ENCODE assay signal across 19 cellular contexts in the genomic region with DNA sequence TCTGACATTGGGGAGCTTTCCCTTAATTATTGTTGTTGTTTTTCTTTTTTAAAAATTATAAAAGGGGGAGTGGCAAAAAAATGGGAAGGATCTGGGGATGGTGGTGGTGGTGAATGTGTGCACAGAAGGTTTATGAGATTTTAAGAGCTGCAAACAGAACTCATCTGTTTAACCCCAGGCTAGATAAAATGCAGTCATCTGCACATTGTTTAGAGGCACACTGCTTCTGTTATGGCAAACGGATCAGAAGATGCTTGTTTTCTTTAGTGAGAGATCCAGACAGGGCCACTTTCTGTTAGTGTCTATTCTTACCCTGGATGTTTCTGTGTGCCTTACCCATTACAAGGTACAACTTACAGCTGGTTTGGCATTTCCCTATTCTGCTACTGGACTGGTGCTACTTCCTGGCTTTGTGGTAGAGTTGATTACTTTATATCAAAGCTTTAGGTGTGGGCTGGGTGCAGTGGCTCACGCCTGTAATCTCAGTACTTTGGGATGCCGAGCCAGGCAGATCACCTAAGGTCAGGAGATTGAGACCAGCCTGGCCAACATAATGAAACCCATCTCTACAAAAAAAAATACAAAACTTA.
DNase-seq lines count a peak whose midpoint lies in the region; ATAC-seq and TF ChIP-seq lines count a peak whose summit lies in the region.
"Had no signal": no experiment of that assay in that cellular context is flagged by ENCODE, and none has a peak within 500 bp of the region (broad histone marks: within the 10 kb centered on the region; RNA-seq: fewer than 3 reads in every experiment).

No MANE protein-coding gene starts in this region.

- no peak overlapping the region for H3K9ac ChIP-seq in neural progenitor cell

- ATAC-seq in SK-N-SH treated with all-trans-retinoic acid at 6 μM for 48 hours, result no peak; the same call in 2 of the 3 replicates
- no peak for ATAC-seq in HG03280 (IDR thresholded peaks at IDR 0.05; ENCODE audit: unreplicated experiment)
- ATAC-seq: HepG2 had no signal

- no peaks in the 10 kb centered on the region for H3K79me2 ChIP-seq in neural progenitor cell (ENCODE audit: low read depth)

- no peaks in the 10 kb centered on the region for H3K27me3 Mint-ChIP-seq in neural progenitor cell (ENCODE audit: insufficient read depth, low read depth)

- no peak overlapping the region for H2AFZ ChIP-seq in neural progenitor cell (replicated peaks)

- no peak overlapping the region for H3K4me2 ChIP-seq in neural progenitor cell

- peaks cover 4% of the 10 kb centered on the region for H3K36me3 Mint-ChIP-seq in neural progenitor cell
- H3K36me3 Mint-ChIP-seq: CD14-positive monocyte had no signal

- H3F3A ChIP-seq in neural progenitor cell (ENCODE audit: low read depth), result no peaks in the 10 kb centered on the region

- H3K4me1 ChIP-seq in neural progenitor cell, result peaks cover 3% of the 10 kb centered on the region
- H3K4me1 ChIP-seq in esophagus squamous epithelium, result peaks cover 5 to 21% (median 11%) of the 10 kb centered on the region in 3 donors

- H3K9me3 ChIP-seq in neural progenitor cell (ENCODE audit: low read depth) (no peaks in the 10 kb centered on the region), esophagus squamous epithelium (no peaks in the 10 kb centered on the region)

- peak overlapping the region; percentile 58 for H3K27ac Mint-ChIP-seq in neural progenitor cell
- H3K27ac Mint-ChIP-seq: CD14-positive monocyte had no signal

- no peaks in the 10 kb centered on the region for H4K20me1 ChIP-seq in neural progenitor cell (ENCODE audit: low read depth)

- H3K27ac ChIP-seq in neural progenitor cell (no peak overlapping the region), esophagus squamous epithelium (no peak overlapping the region)

- no peak for TF ChIP-seq POLR2A in esophagus squamous epithelium (IDR thresholded peaks at IDR 0.05)

- 61 to 81% methylated on average over 2 to 3 of the region's 3 CpGs for WGBS in esophagus squamous epithelium, 2 donors

- TF ChIP-seq CTCF in fibroblast of villous mesenchyme (IDR thresholded peaks at IDR 0.05; ENCODE audit: insufficient read depth, low read depth, low read length) (no peak), neural progenitor cell (IDR thresholded peaks at IDR 0.05) (no peak), esophagus squamous epithelium (IDR thresholded peaks at IDR 0.05) (no peak)

- H3K27me3 ChIP-seq in neural progenitor cell (no peaks in the 10 kb centered on the region), esophagus squamous epithelium (peaks cover 0 to 12% (median 0%) of the 10 kb centered on the region in 4 donors)

- H3K36me3 ChIP-seq in neural progenitor cell (no peaks in the 10 kb centered on the region), esophagus squamous epithelium (no peaks in the 10 kb centered on the region)

- H3K4me3 ChIP-seq in fibroblast of villous mesenchyme (ENCODE audit: low read depth, low read length) (no peak overlapping the region), neural progenitor cell (no peak overlapping the region), esophagus squamous epithelium (no peak overlapping the region)

- peak; percentile 13 for DNase-seq in NCI-H69 (lab: John Stamatoyannopoulos, UW)
- peak; percentile 26 for DNase-seq in fibroblast of villous mesenchyme (ENCODE audit: low read depth)
- no peak for DNase-seq in neural progenitor cell (ENCODE audit: low spot score)
- no peak for DNase-seq in esophagus squamous epithelium (lab: John Stamatoyannopoulos, UW)
- no peak for DNase-seq in stimulated activated naive CD4-positive, alpha-beta T cell treated with Interleukin-2 at 50 U/mL for 16 hours (lab: John Stamatoyannopoulos, UW)
- DNase-seq in activated CD4-positive, CD25-positive, alpha-beta regulatory T cell (lab: John Stamatoyannopoulos, UW), result no peak
- DNase-seq: ACHN, AML-193, COR-L47, KG1, NCI-H1436, NCI-H2029, NCI-H2171 treated with DMSO at 0.1 percent for 48 hours, NCI-H510A, NCI-H82 had no signal

- no peak overlapping the region for H3K4me3 Mint-ChIP-seq in neural progenitor cell

- intact Hi-C loops in esophagus squamous epithelium (cut with DNase I), result no loop called here

- H3K4me1 Mint-ChIP-seq in neural progenitor cell, result peaks cover 19% of the 10 kb centered on the region
- H3K4me1 Mint-ChIP-seq: CD14-positive monocyte had no signal

- peaks cover 5% of the 10 kb centered on the region for H3K9me3 Mint-ChIP-seq in neural progenitor cell
- H3K9me3 Mint-ChIP-seq: CD14-positive monocyte had no signal

TF ChIP-seq in SK-N-SH treated with all-trans-retinoic acid at 6 μM for 48 hours, 23 proteins besides CTCF, POLR2A, EP300 and RAD21:
- TF ChIP-seq TCF4 (CRISPR knock-in tag; IDR thresholded peaks at IDR 0.05; ENCODE audit: borderline replicate concordance) (peak; percentile 21; the same call in 1 of the 2 replicates), ZNF8 (CRISPR knock-in tag; IDR thresholded peaks at IDR 0.05) (no peak)

Comparison
In these comparisons a context has a peak if more than half of its experiments do, and no peak if none do; other contexts are left out.
1. DNase-seq: peak in NCI-H69 (single experiment) and fibroblast of villous mesenchyme (single experiment); none in neural progenitor cell (single experiment), esophagus squamous epithelium (single experiment), stimulated activated naive CD4-positive, alpha-beta T cell treated with Interleukin-2 at 50 U/mL for 16 hours (single experiment) and activated CD4-positive, CD25-positive, alpha-beta regulatory T cell (0 of 4).